Comparison of ENCODE assay signal across 2 cellular contexts in the genomic region with DNA sequence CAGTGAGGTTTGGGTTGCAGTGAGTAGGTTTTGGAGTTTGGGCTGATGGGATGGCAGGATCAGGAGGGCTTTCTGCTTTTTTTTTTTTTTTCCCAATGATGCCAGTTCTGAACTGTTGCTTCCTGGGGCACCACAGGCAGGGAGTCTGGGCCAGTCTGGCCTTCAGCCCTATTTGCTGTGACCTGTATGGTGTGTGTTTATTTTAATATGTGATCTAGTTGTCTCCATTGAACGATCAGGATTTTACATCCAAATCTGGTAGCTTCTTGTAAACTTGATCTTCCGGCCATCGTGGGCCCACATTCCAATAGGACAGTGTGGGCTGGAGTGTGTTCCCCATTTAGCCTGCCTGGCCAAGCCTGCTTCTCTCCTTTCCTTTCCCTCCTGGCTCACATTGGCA.
TF ChIP-seq lines count a peak whose summit lies in the region.

No MANE protein-coding gene starts in this region.

TF ChIP-seq in liver, 16 proteins besides CTCF, POLR2A, EP300 and RAD21 (continued from another document):
- peak; percentile 35 to 66 for TF ChIP-seq HNF4A (conservative IDR thresholded peaks at IDR 0.05)
- no peak for TF ChIP-seq HNF4G (IDR thresholded peaks at IDR 0.05)
- peak; percentile 59 for TF ChIP-seq SP1 (IDR thresholded peaks at IDR 0.05)
- peak; percentile 39 for TF ChIP-seq FOXA1 (IDR thresholded peaks at IDR 0.05)
- TF ChIP-seq, protein P1, sequence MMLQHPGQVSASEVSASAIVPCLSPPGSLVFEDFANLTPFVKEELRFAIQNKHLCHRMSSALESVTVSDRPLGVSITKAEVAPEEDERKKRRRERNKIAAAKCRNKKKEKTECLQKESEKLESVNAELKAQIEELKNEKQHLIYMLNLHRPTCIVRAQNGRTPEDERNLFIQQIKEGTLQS (IDR thresholded peaks at IDR 0.05) = no peak
- TF ChIP-seq, protein P2, sequence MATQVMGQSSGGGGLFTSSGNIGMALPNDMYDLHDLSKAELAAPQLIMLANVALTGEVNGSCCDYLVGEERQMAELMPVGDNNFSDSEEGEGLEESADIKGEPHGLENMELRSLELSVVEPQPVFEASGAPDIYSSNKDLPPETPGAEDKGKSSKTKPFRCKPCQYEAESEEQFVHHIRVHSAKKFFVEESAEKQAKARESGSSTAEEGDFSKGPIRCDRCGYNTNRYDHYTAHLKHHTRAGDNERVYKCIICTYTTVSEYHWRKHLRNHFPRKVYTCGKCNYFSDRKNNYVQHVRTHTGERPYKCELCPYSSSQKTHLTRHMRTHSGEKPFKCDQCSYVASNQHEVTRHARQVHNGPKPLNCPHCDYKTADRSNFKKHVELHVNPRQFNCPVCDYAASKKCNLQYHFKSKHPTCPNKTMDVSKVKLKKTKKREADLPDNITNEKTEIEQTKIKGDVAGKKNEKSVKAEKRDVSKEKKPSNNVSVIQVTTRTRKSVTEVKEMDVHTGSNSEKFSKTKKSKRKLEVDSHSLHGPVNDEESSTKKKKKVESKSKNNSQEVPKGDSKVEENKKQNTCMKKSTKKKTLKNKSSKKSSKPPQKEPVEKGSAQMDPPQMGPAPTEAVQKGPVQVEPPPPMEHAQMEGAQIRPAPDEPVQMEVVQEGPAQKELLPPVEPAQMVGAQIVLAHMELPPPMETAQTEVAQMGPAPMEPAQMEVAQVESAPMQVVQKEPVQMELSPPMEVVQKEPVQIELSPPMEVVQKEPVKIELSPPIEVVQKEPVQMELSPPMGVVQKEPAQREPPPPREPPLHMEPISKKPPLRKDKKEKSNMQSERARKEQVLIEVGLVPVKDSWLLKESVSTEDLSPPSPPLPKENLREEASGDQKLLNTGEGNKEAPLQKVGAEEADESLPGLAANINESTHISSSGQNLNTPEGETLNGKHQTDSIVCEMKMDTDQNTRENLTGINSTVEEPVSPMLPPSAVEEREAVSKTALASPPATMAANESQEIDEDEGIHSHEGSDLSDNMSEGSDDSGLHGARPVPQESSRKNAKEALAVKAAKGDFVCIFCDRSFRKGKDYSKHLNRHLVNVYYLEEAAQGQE (IDR thresholded peaks at IDR 0.05) = peak; percentile 24
- TF ChIP-seq, protein P3, sequence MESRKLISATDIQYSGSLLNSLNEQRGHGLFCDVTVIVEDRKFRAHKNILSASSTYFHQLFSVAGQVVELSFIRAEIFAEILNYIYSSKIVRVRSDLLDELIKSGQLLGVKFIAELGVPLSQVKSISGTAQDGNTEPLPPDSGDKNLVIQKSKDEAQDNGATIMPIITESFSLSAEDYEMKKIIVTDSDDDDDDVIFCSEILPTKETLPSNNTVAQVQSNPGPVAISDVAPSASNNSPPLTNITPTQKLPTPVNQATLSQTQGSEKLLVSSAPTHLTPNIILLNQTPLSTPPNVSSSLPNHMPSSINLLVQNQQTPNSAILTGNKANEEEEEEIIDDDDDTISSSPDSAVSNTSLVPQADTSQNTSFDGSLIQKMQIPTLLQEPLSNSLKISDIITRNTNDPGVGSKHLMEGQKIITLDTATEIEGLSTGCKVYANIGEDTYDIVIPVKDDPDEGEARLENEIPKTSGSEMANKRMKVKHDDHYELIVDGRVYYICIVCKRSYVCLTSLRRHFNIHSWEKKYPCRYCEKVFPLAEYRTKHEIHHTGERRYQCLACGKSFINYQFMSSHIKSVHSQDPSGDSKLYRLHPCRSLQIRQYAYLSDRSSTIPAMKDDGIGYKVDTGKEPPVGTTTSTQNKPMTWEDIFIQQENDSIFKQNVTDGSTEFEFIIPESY (IDR thresholded peaks at IDR 0.05) = no peak
- TF ChIP-seq TAF1 (conservative IDR thresholded peaks at IDR 0.05) = no peak
- TF ChIP-seq GABPA (IDR thresholded peaks at IDR 0.05 in 1 of 2, conservative IDR thresholded peaks at IDR 0.05 in 1 of 2) = peak in 1 of 2 donors; percentile 47
- peak; percentile 34 to 68 for TF ChIP-seq RXRA (IDR thresholded peaks at IDR 0.05)
- peak; percentile 56 for TF ChIP-seq FOXA2 (IDR thresholded peaks at IDR 0.05)
- no peak for TF ChIP-seq EGR1 (IDR thresholded peaks at IDR 0.05; ENCODE audit: low read depth in 2 of 2)
- TF ChIP-seq JUND (IDR thresholded peaks at IDR 0.05) = peak in 1 of 2 donors; percentile 49
- TF ChIP-seq YY1 (IDR thresholded peaks at IDR 0.05) = peak; percentile 75

TF ChIP-seq in HepG2, 621 proteins besides CTCF, POLR2A, EP300 and RAD21 (continued from another document):
- TF ChIP-seq NCOA2 (CRISPR knock-in tag; IDR thresholded peaks at IDR 0.05) (no peak), PPARG (CRISPR knock-in tag; conservative IDR thresholded peaks at IDR 0.05) (no peak), ZFP82 (CRISPR knock-in tag; IDR thresholded peaks at IDR 0.05; ENCODE audit: borderline replicate concordance) (no peak), ZNF33B (CRISPR knock-in tag; IDR thresholded peaks at IDR 0.05) (no peak), ZBTB21 (CRISPR knock-in tag; IDR thresholded peaks at IDR 0.05) (no peak), GABPB1 (CRISPR knock-in tag; IDR thresholded peaks at IDR 0.05) (no peak), RBM39 (IDR thresholded peaks at IDR 0.05; ENCODE audit: low read depth, low read length, poor library complexity, severe bottlenecking) (no peak)
